24 cellular contexts compared by ENCODE assay signal in genomic region chr12:38736821-38737220, GRCh38.
"Had no signal": no experiment of that assay in that cellular context is flagged by ENCODE, and none has a peak within 500 bp of the region (broad histone marks: within the 10 kb centered on the region; RNA-seq: fewer than 3 reads in every experiment).

No MANE protein-coding gene starts in this region.

- DNase-seq: activated CD4-positive, alpha-beta T cell treated with anti-CD3 and anti-CD28 coated beads for 48 hours; activated CD4-positive, alpha-beta T cell treated with anti-CD3 and anti-CD28 coated beads, Interleukin-2, amount 50 U/mL, for 4 hours; activated CD4-positive, CD25-positive, alpha-beta regulatory T cell treated with anti-CD3 and anti-CD28 coated beads, Interleukin-2, amount 50 U/mL, for 72 hours; activated CD8-positive, alpha-beta memory T cell treated with anti-CD3 and anti-CD28 coated beads, Interleukin-2, amount 50 U/mL, for 48 hours; activated CD8-positive, alpha-beta T cell treated with anti-CD3 and anti-CD28 coated beads, Interleukin-2, amount 10 ng/mL, durations not matched to agents 7 days and 5 days; activated naive CD4-positive, alpha-beta T cell treated with anti-CD3 and anti-CD28 coated beads, Interleukin-2, amount 50 U/mL, for 16 hours; activated naive CD8-positive, alpha-beta T cell treated with anti-CD3 and anti-CD28 coated beads, Interleukin-2, amount 10 ng/mL, durations not matched to agents 7 days and 5 days; activated T-cell treated with anti-CD3 and anti-CD28 coated beads, Interleukin-2, amount 50 U/mL, for 1 hour; adrenal gland; anterior cingulate cortex; Karpas-422; MM.1S; NCI-H1105 treated with DMSO at 0.1 percent for 48 hours; NCI-H1436 treated with DMSO at 0.1 percent for 48 hours; NCI-H187; NCI-H2081; NCI-H446; NCI-H524; SIG-M5; T-helper 17 cell; T-helper 9 cell had no signal

- H3K4me3 ChIP-seq: adrenal gland, breast epithelium, K562 had no signal

- FAIRE-seq: K562 had no signal

- H3K36me3 ChIP-seq: adrenal gland, breast epithelium had no signal

- H3K27me3 ChIP-seq: adrenal gland, breast epithelium had no signal

- H3K4me1 ChIP-seq: adrenal gland, breast epithelium had no signal

- H3K27ac ChIP-seq: adrenal gland, breast epithelium had no signal

- ATAC-seq: activated CD8-positive, alpha-beta T cell treated with anti-CD3 and anti-CD28 coated beads, Interleukin-2, amount 10 ng/mL, durations not matched to agents 7 days and 5 days; K562; T-helper 17 cell; WTC11 had no signal

- H3K9me3 ChIP-seq: breast epithelium had no signal
